10 cellular contexts compared by ENCODE assay signal in genomic region chr9:85715587-85715986, GRCh38. TPM values are rescaled to one million over a fixed set of nuclear protein-coding genes. Genes with fewer than 3 reads are reported as not detected.
A peak's percentile ranks its signal among the peaks of the same experiment; 100 is the strongest.
DNase-seq lines count a peak whose midpoint lies in the region; ATAC-seq and TF ChIP-seq lines count a peak whose summit lies in the region.
"Had no signal": no experiment of that assay in that cellular context is flagged by ENCODE, and none has a peak within 500 bp of the region (broad histone marks: within the 10 kb centered on the region; RNA-seq: fewer than 3 reads in every experiment).

No MANE protein-coding gene starts in this region.

- intact Hi-C loops in CD4-positive, alpha-beta T cell (cut with DNase I, micrococcal nuclease) = no loop called here

- CTCF ChIA-PET in CD4-positive, alpha-beta T cell (lab: Charles Lee) = interaction anchor here (1.8 kb wide), 1 partner anchor 17 kb away, joined by 4 read pairs; no protein-coding TSS in a partner anchor

- H3K27ac ChIP-seq in CD4-positive, alpha-beta T cell (ENCODE audit: low read depth, low read length) = no peak overlapping the region

- H3K9me3 Mint-ChIP-seq in CD4-positive, alpha-beta T cell = no peaks in the 10 kb centered on the region
- H3K9me3 Mint-ChIP-seq in central memory CD8-positive, alpha-beta T cell = no peaks in the 10 kb centered on the region

- no peaks in the 10 kb centered on the region for H3K27me3 ChIP-seq in CD4-positive, alpha-beta T cell (ENCODE audit: control insufficient read depth, insufficient read depth, low read length)

- DNase-seq in CD4-positive, alpha-beta T cell = no peak
- DNase-seq in central memory CD8-positive, alpha-beta T cell (ENCODE audit: low spot score in 2 of 2) = peak in 1 of 2 donors; percentile 30
- DNase-seq in NCI-H2107 treated with DMSO at 0.1 percent for 48 hours (lab: John Stamatoyannopoulos, UW; ENCODE audit: unreplicated experiment) (no peak), H4 (ENCODE audit: low spot score) (no peak), inferior parietal cortex (ENCODE audit: extremely low spot score) (no peak), GM03348 (ENCODE audit: low spot score) (no peak)
- DNase-seq: DMS79; effector CD8-positive, alpha-beta T cell had no signal

- H3K9me3 ChIP-seq in CD4-positive, alpha-beta T cell (ENCODE audit: control insufficient read depth, low read length) = no peaks in the 10 kb centered on the region

- ATAC-seq in CD4-positive, alpha-beta T cell (ENCODE audit: poor library complexity) = no peak
- ATAC-seq in GM19467 (IDR thresholded peaks at IDR 0.05; ENCODE audit: unreplicated experiment) = peak; percentile 70
- ATAC-seq in HG03442 (IDR thresholded peaks at IDR 0.05; ENCODE audit: unreplicated experiment) = peak; percentile 60
- ATAC-seq in central memory CD8-positive, alpha-beta T cell (replicated peaks; ENCODE audit: extremely low read depth, poor library complexity, severe bottlenecking) = peak; percentile 88

- POLR2A ChIA-PET in CD4-positive, alpha-beta T cell (lab: Charles Lee) = interaction anchor here (3.8 kb wide), 1 partner anchor 26 kb away, joined by 13 read pairs; the partner anchor contains the start of gene AGTPBP1

- H3K4me1 Mint-ChIP-seq in CD4-positive, alpha-beta T cell (ENCODE audit: low read depth) = peaks cover 52% of the 10 kb centered on the region
- H3K4me1 Mint-ChIP-seq in central memory CD8-positive, alpha-beta T cell = peaks cover 58% of the 10 kb centered on the region

- peaks cover 16% of the 10 kb centered on the region for H3K36me3 Mint-ChIP-seq in CD4-positive, alpha-beta T cell (ENCODE audit: low read depth)
- peaks cover 3% of the 10 kb centered on the region for H3K36me3 Mint-ChIP-seq in central memory CD8-positive, alpha-beta T cell (ENCODE audit: insufficient read depth)

- no peak overlapping the region for H3K4me3 Mint-ChIP-seq in CD4-positive, alpha-beta T cell
- H3K4me3 Mint-ChIP-seq in central memory CD8-positive, alpha-beta T cell = peak overlapping the region; percentile 60

- H3K27ac Mint-ChIP-seq in CD4-positive, alpha-beta T cell = peak overlapping the region; percentile 16
- peak overlapping the region; percentile 66 for H3K27ac Mint-ChIP-seq in central memory CD8-positive, alpha-beta T cell (ENCODE audit: low read depth)

- no peak for TF ChIP-seq CTCF in CD4-positive, alpha-beta T cell (IDR thresholded peaks at IDR 0.05)

- H3K27me3 Mint-ChIP-seq in CD4-positive, alpha-beta T cell = no peaks in the 10 kb centered on the region
- no peaks in the 10 kb centered on the region for H3K27me3 Mint-ChIP-seq in central memory CD8-positive, alpha-beta T cell

RNA-seq across cellular contexts. Expression of gene AGTPBP1, which starts 26.2 kb away (rescaled TPM):
- 10 to 100 TPM; 52.0 to 55.2 TPM for total RNA-seq in CD4-positive, alpha-beta T cell
- total RNA-seq in H4 (2014; rRNA removed; shearing (Covaris generic)) = 3.9 and 6.1 TPM in 2 replicates
